In genomic region chr20:45044084-45044573, GRCh38 we compare ENCODE assay signal across 1 cellular context.
TF ChIP-seq lines count a peak whose summit lies in the region.

No MANE protein-coding gene starts in this region.

TF ChIP-seq in HepG2, 621 proteins besides CTCF, POLR2A, EP300 and RAD21 (continued from another document):
- TF ChIP-seq SYNCRIP (IDR thresholded peaks at IDR 0.05; ENCODE audit: insufficient read depth, low read depth, low read length) (no peak), ZNF33A (CRISPR knock-in tag; IDR thresholded peaks at IDR 0.05; ENCODE audit: borderline replicate concordance) (no peak), THAP11 (CRISPR knock-in tag; IDR thresholded peaks at IDR 0.05) (peak; percentile 39; the same call in 1 of the 2 replicates)
